8 cellular contexts compared by ENCODE assay signal in genomic region chr12:103957865-103958388, GRCh38. TPM values are rescaled to one million over a fixed set of nuclear protein-coding genes. Genes with fewer than 3 reads are reported as not detected.
DNase-seq lines count a peak whose midpoint lies in the region; ATAC-seq lines count a peak whose summit lies in the region.

No MANE protein-coding gene starts in this region.

- CTCF ChIA-PET in activated CD4-positive, alpha-beta T cell treated with anti-CD3 and anti-CD28 coated beads for 36 hours (lab: Charles Lee) = no interaction called here

- no peaks in the 10 kb centered on the region for H3K9me3 Mint-ChIP-seq in activated CD4-positive, alpha-beta T cell treated with anti-CD3 and anti-CD28 coated beads for 36 hours (ENCODE audit: low read depth)
- H3K9me3 Mint-ChIP-seq in activated T-helper 17 cell treated with anti-CD3 and anti-CD28 coated beads, Interleukin-2, amount 50 U/mL, for 72 hours = no peaks in the 10 kb centered on the region

- peak overlapping the region; percentile 95 for H3K4me3 Mint-ChIP-seq in activated CD4-positive, alpha-beta T cell treated with anti-CD3 and anti-CD28 coated beads for 36 hours
- peak overlapping the region; percentile 91 for H3K4me3 Mint-ChIP-seq in activated T-helper 17 cell treated with anti-CD3 and anti-CD28 coated beads, Interleukin-2, amount 50 U/mL, for 72 hours

- H3K4me1 Mint-ChIP-seq in activated CD4-positive, alpha-beta T cell treated with anti-CD3 and anti-CD28 coated beads for 36 hours = peaks cover 38% of the 10 kb centered on the region
- H3K4me1 Mint-ChIP-seq in activated T-helper 17 cell treated with anti-CD3 and anti-CD28 coated beads, Interleukin-2, amount 50 U/mL, for 72 hours = peaks cover 15% of the 10 kb centered on the region

- H3K36me3 Mint-ChIP-seq in activated CD4-positive, alpha-beta T cell treated with anti-CD3 and anti-CD28 coated beads for 36 hours (ENCODE audit: low read depth) = peaks cover 23% of the 10 kb centered on the region
- H3K36me3 Mint-ChIP-seq in activated T-helper 17 cell treated with anti-CD3 and anti-CD28 coated beads, Interleukin-2, amount 50 U/mL, for 72 hours (ENCODE audit: low read depth) = peaks cover 41% of the 10 kb centered on the region

- H3K27me3 ChIP-seq in layer of hippocampus (ENCODE audit: control insufficient read depth, insufficient read depth, low read length) = no peaks in the 10 kb centered on the region

- H3K27ac ChIP-seq in layer of hippocampus (ENCODE audit: low read depth, low read length) (peak overlapping the region; percentile 90), temporal lobe (ENCODE audit: low read depth, low read length) (peak overlapping the region; percentile 94)

- POLR2A ChIA-PET in activated CD4-positive, alpha-beta T cell treated with anti-CD3 and anti-CD28 coated beads for 36 hours (lab: Charles Lee) = interaction anchor here (0.6 to 3.6 kb wide), 2 partner anchors 8 to 138 kb away, joined by 4 to 41 read pairs; partner anchors contain the start of gene TDG

- H3K27me3 Mint-ChIP-seq in activated CD4-positive, alpha-beta T cell treated with anti-CD3 and anti-CD28 coated beads for 36 hours = no peaks in the 10 kb centered on the region
- no peaks in the 10 kb centered on the region for H3K27me3 Mint-ChIP-seq in activated T-helper 17 cell treated with anti-CD3 and anti-CD28 coated beads, Interleukin-2, amount 50 U/mL, for 72 hours

- DNase-seq in activated CD4-positive, alpha-beta T cell treated with anti-CD3 and anti-CD28 coated beads for 36 hours = no peak
- no peak for DNase-seq in activated CD4-positive, alpha-beta T cell treated with anti-CD3 and anti-CD28 coated beads, Interleukin-2, amount 50 U/mL, for 1 hour
- DNase-seq in RKO (ENCODE audit: low spot score) = no peak

- intact Hi-C loops in activated CD4-positive, alpha-beta T cell treated with anti-CD3 and anti-CD28 coated beads for 36 hours (cut with DNase I, micrococcal nuclease) = loop anchor here (1.0 to 2.0 kb wide), 5 partner anchors 7 to 117 kb away; partner anchors contain the start of genes HSP90B1 (in 2 of the 2), TDG (in 2 of the 2), HCFC2 (in 1 of the 2) and NT5DC3 (in 1 of the 2)

- no peak for ATAC-seq in activated CD4-positive, alpha-beta T cell treated with anti-CD3 and anti-CD28 coated beads for 36 hours
- ATAC-seq in activated T-helper 17 cell treated with anti-CD3 and anti-CD28 coated beads, Interleukin-2, amount 50 U/mL, for 72 hours (replicated peaks) = no peak
- ATAC-seq in HG03442 (IDR thresholded peaks at IDR 0.05; ENCODE audit: unreplicated experiment) (no peak), HG02678 (IDR thresholded peaks at IDR 0.05; ENCODE audit: unreplicated experiment) (no peak)

- peak overlapping the region; percentile 94 for H3K27ac Mint-ChIP-seq in activated CD4-positive, alpha-beta T cell treated with anti-CD3 and anti-CD28 coated beads for 36 hours
- H3K27ac Mint-ChIP-seq in activated T-helper 17 cell treated with anti-CD3 and anti-CD28 coated beads, Interleukin-2, amount 50 U/mL, for 72 hours = peak overlapping the region; percentile 95

RNA-seq across cellular contexts. Expression of gene TDG, which starts 7.7 kb away (rescaled TPM):
- 10 to 100 TPM; 35.4 to 37.2 TPM for total RNA-seq in activated CD4-positive, alpha-beta T cell treated with anti-CD3 and anti-CD28 coated beads for 36 hours
- 10 to 100 TPM; 35.9 to 38.2 TPM for total RNA-seq in activated T-helper 17 cell treated with anti-CD3 and anti-CD28 coated beads, Interleukin-2, amount 50 U/mL, for 72 hours
- 42.8 TPM for total RNA-seq in temporal lobe

RNA-seq across cellular contexts. Expression of gene HSP90B1, which starts 27.7 kb away (rescaled TPM):
- 100 to 1,000 TPM; 384 to 394 TPM for total RNA-seq in activated CD4-positive, alpha-beta T cell treated with anti-CD3 and anti-CD28 coated beads for 36 hours
- 100 to 1,000 TPM; 324 to 453 TPM for total RNA-seq in activated T-helper 17 cell treated with anti-CD3 and anti-CD28 coated beads, Interleukin-2, amount 50 U/mL, for 72 hours
- total RNA-seq in temporal lobe = 162 TPM
